Comparison of ENCODE assay signal across 26 cellular contexts in genomic region chr13:23557733-23558132, GRCh38.
"Had no signal": no experiment of that assay in that cellular context is flagged by ENCODE, and none has a peak within 500 bp of the region (broad histone marks: within the 10 kb centered on the region; RNA-seq: fewer than 3 reads in every experiment).

No MANE protein-coding gene starts in this region.

- ATAC-seq: left colon; left lung; stimulated activated naive B cell treated with anti-CD40 and anti-IgM and Interleukin-4, amounts not matched to agents 10 μg/mL and 1 μg/mL and 100 μg/mL, for 72 hours had no signal

- H3K9ac ChIP-seq: neural progenitor cell had no signal

- H3K27me3 ChIP-seq: left lung, neural progenitor cell, neutrophil, right atrium auricular region, stomach, testis, thyroid gland, uterus had no signal

- H2AFZ ChIP-seq: neural progenitor cell had no signal

- H3K9me3 ChIP-seq: left lung, lower lobe of right lung, neutrophil, right atrium auricular region, stomach, testis, thyroid gland, uterus had no signal

- FAIRE-seq: islet of Langerhans, kidney had no signal

- H3K4me3 ChIP-seq: left lung, lower lobe of right lung, neural progenitor cell, right atrium auricular region, skin epidermis, stomach, testis, thyroid gland, uterus had no signal

- H3K4me1 ChIP-seq: neural progenitor cell, uterus had no signal

- H3K36me3 ChIP-seq: left lung, lower lobe of right lung, neural progenitor cell, neutrophil, right atrium auricular region, stomach, thyroid gland, uterus had no signal

- DNase-seq: hypothalamus; immature natural killer cell; kidney; left colon; left lung; lower lobe of right lung; mesendoderm; naive B cell; natural killer cell; nephron progenitor cell; occipital lobe; stimulated activated CD4-positive, alpha-beta T cell treated with anti-CD3 and anti-CD28 coated beads, Interleukin-12 subunit alpha, Interleukin-12 subunit beta, amount 100 ng/mL, for 4 hours; stimulated activated CD4-positive, alpha-beta T cell treated with anti-CD3 and anti-CD28 coated beads, Interleukin-15, amount 100 ng/mL, for 24 hours; stimulated activated CD4-positive, alpha-beta T cell treated with anti-CD3 and anti-CD28 coated beads, Interleukin-2, amount 100 ng/mL, for 24 hours; stimulated activated CD4-positive, alpha-beta T cell treated with anti-CD3 and anti-CD28 coated beads, Interleukin-4, amount 100 ng/mL, for 1 hour; stimulated activated naive B cell treated with anti-CD40 and anti-IgM and Interleukin-4, amounts not matched to agents 10 μg/mL and 1 μg/mL and 100 μg/mL, for 72 hours; stimulated activated naive CD8-positive, alpha-beta T cell treated with anti-CD3 and anti-CD28 coated beads, Interleukin-15, Interleukin-2, amounts not matched to agents 100 U/mL and 50 U/mL, for 24 hours; stomach; testis; thyroid gland; uterus had no signal

- H3K27ac ChIP-seq: lower lobe of right lung, neural progenitor cell, neutrophil, testis, thyroid gland, uterus had no signal

- H3K4me2 ChIP-seq: neural progenitor cell had no signal
